Comparison of ENCODE assay signal across 31 cellular contexts in the genomic region with DNA sequence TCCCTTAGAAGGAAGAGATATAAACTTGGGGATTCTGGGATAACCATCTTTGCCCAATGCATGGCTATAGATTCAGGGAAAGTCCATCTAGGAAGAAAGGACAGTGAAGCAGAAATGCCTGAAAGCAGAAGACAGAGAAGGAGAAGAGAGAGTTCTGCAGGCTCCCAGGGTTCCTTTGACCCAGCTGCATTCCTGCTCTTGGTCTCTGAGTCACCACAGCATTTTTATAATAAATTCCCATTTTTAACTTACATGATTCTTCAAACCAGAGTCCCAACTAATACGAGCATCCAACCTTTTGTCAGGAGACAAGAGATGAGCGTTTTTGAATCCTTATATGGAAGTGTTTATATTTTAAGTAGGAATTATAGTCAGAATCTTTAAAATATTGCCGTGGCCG.
"Had no signal": no experiment of that assay in that cellular context is flagged by ENCODE, and none has a peak within 500 bp of the region (broad histone marks: within the 10 kb centered on the region; RNA-seq: fewer than 3 reads in every experiment).

No MANE protein-coding gene starts in this region.

- FAIRE-seq: endometrium, frontal cortex, keratinocyte, TTC549 had no signal

- H3K4me3 ChIP-seq: breast epithelium, esophagus squamous epithelium, ovary, right lobe of liver, skin epidermis, thoracic aorta, uterus had no signal

- H3K9me3 ChIP-seq: breast epithelium, esophagus squamous epithelium, neutrophil, ovary, right lobe of liver, thoracic aorta, uterus had no signal

- H3K4me1 Mint-ChIP-seq: activated naive CD8-positive, alpha-beta T cell treated with anti-CD3 and anti-CD28 coated beads for 36 hours; T-cell had no signal

- H3K27me3 ChIP-seq: breast epithelium, ovary, right lobe of liver, uterus had no signal

- DNase-seq: activated CD4-positive, alpha-beta T cell treated with anti-CD3 and anti-CD28 coated beads for 4 hours; activated CD4-positive, alpha-beta T cell treated with anti-CD3 and anti-CD28 coated beads, Interleukin-2, amount 50 U/mL, for 48 hours; activated CD8-positive, alpha-beta memory T cell treated with anti-CD3 and anti-CD28 coated beads for 24 hours; activated effector memory CD4-positive, alpha-beta T cell treated with Interleukin-2 at 50 U/mL for 16 hours; activated naive CD4-positive, alpha-beta T cell treated with anti-CD3 and anti-CD28 coated beads for 36 hours; activated naive CD8-positive, alpha-beta T cell treated with anti-CD3 and anti-CD28 coated beads for 36 hours; amniotic stem cell; central memory CD4-positive, alpha-beta T cell; esophagus squamous epithelium; left cardiac atrium; left ventricle myocardium superior; ovary; right lobe of liver; stimulated activated CD4-positive, alpha-beta T cell treated with anti-CD3 and anti-CD28 coated beads, Interleukin-12 subunit alpha, Interleukin-12 subunit beta, amount 100 ng/mL, for 4 hours; stimulated activated CD4-positive, alpha-beta T cell treated with anti-CD3 and anti-CD28 coated beads, Interleukin-4, amount 100 ng/mL, for 1 hour; stimulated activated naive CD8-positive, alpha-beta T cell treated with anti-CD3 and anti-CD28 coated beads, Interleukin-15, Interleukin-2, amounts not matched to agents 100 U/mL and 50 U/mL, for 24 hours; T-cell; uterus had no signal

- H3K4me1 ChIP-seq: breast epithelium, right lobe of liver, uterus had no signal

- H3K36me3 Mint-ChIP-seq: activated naive CD8-positive, alpha-beta T cell treated with anti-CD3 and anti-CD28 coated beads for 36 hours; T-cell had no signal

- H3K27ac ChIP-seq: breast epithelium, epithelial cell of prostate, esophagus squamous epithelium, neutrophil, ovary, right lobe of liver, skin epidermis, thoracic aorta, VCaP had no signal

- H3K4me3 Mint-ChIP-seq: activated naive CD4-positive, alpha-beta T cell treated with anti-CD3 and anti-CD28 coated beads for 36 hours; activated naive CD8-positive, alpha-beta T cell treated with anti-CD3 and anti-CD28 coated beads for 36 hours; dendritic cell treated with granulocyte-macrophage colony-stimulating factor and Interleukin-4, amounts not matched to agents 40 ng/mL and 50 ng/mL, for 4 days; nephron; T-cell had no signal

- H3K27ac Mint-ChIP-seq: activated naive CD4-positive, alpha-beta T cell treated with anti-CD3 and anti-CD28 coated beads for 36 hours; activated naive CD8-positive, alpha-beta T cell treated with anti-CD3 and anti-CD28 coated beads for 36 hours; dendritic cell treated with granulocyte-macrophage colony-stimulating factor and Interleukin-4, amounts not matched to agents 40 ng/mL and 50 ng/mL, for 4 days; nephron; progenitor cell of endocrine pancreas; T-cell had no signal

- ATAC-seq: left cardiac atrium; left ventricle myocardium superior; right lobe of liver; stimulated activated naive CD8-positive, alpha-beta T cell treated with anti-CD3 and anti-CD28 coated beads, Interleukin-15, Interleukin-2, amounts not matched to agents 100 U/mL and 50 U/mL, for 24 hours; T-cell had no signal

- H3K36me3 ChIP-seq: breast epithelium, esophagus squamous epithelium, neutrophil, ovary, right lobe of liver, thoracic aorta, uterus had no signal

- H3K9me3 Mint-ChIP-seq: activated naive CD4-positive, alpha-beta T cell treated with anti-CD3 and anti-CD28 coated beads for 36 hours; activated naive CD8-positive, alpha-beta T cell treated with anti-CD3 and anti-CD28 coated beads for 36 hours; nephron; T-cell had no signal
